8 cellular contexts compared by ENCODE assay signal in the genomic region with DNA sequence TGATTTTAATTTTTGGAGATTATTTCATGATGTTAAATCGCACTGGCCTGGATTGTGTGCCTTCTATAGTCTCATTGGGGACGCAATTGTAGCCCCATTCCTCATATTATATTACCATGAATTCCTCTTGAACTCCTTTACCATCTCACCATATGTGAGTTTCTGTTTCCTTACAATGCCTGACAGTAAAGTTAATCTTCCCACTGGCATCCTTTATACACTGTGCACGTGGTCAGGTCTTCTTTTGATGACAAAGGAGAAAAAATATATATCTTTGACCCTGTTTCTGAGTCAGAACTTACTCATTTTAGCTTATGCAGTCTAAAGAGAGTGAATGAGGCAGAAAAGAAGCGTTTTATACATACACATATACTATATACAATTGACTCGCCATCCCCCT. TPM values are rescaled to one million over a fixed set of nuclear protein-coding genes. Genes with fewer than 3 reads are reported as not detected.
DNase-seq lines count a peak whose midpoint lies in the region; ATAC-seq and TF ChIP-seq lines count a peak whose summit lies in the region.

No MANE protein-coding gene starts in this region.

- TF ChIP-seq CTCF in HFFc6 (IDR thresholded peaks at IDR 0.05) (no peak), astrocyte of the cerebellum (IDR thresholded peaks at IDR 0.05; ENCODE audit: low read depth, low read length, missing control alignments) (no peak)

- in situ Hi-C loops in astrocyte of the cerebellum (cut with HindIII; ENCODE audit: low sequenced_read_pairs): no loop called here

- H3K27ac Mint-ChIP-seq in HFFc6: peak overlapping the region; percentile 89

- peak; percentile 49 for DNase-seq in AG08396 (ENCODE audit: low spot score)
- DNase-seq in HFFc6: peak; percentile 68
- DNase-seq in astrocyte of the cerebellum (ENCODE audit: low read depth): no peak
- peak; percentile 27 to 51 for DNase-seq in lung microvascular endothelial cell (ENCODE audit: low read depth in 2 of 2)
- no peak for DNase-seq in mesenteric fat pad (ENCODE audit: low spot score)
- DNase-seq in ecto neural progenitor cell (ENCODE audit: low spot score): no peak
- no peak for DNase-seq in sciatic nerve (ENCODE audit: low spot score)

- H3K27me3 Mint-ChIP-seq in HFFc6 (ENCODE audit: insufficient read depth): no peaks in the 10 kb centered on the region; the same call in 1 of the 2 replicates

- peaks cover 75% of the 10 kb centered on the region for H3K4me1 Mint-ChIP-seq in HFFc6 (ENCODE audit: low read depth)

- peak overlapping the region; percentile 88 for H3K4me3 ChIP-seq in astrocyte of the cerebellum (ENCODE audit: low read depth, low read length)

- intact Hi-C loops in sciatic nerve (cut with DNase I): no loop called here

- ATAC-seq in sciatic nerve (no peak), GM21528 (IDR thresholded peaks at IDR 0.05; ENCODE audit: low FRiP score, unreplicated experiment) (no peak)

- peak overlapping the region; percentile 94 for H3K4me3 Mint-ChIP-seq in HFFc6

- no peaks in the 10 kb centered on the region for H3K9me3 Mint-ChIP-seq in HFFc6

- H3K36me3 Mint-ChIP-seq in HFFc6 (ENCODE audit: low read depth): peaks cover 4% of the 10 kb centered on the region; the same call in 1 of the 2 replicates

RNA-seq across cellular contexts. Expression of a gene that starts 0.8 kb away (rescaled TPM):
- total RNA-seq in HFFc6 (2021; fragmentation: NEBNext Ultra II Directional; extraction: Animal tissue kit (Norgen Biotek cat#: 25700)): 10 to 100 TPM; 54.1 to 65.9 (median 61.2) TPM
- total RNA-seq in lung microvascular endothelial cell (50.6 and 56.0 TPM in 2 replicates), mesenteric fat pad (66.7 TPM), sciatic nerve (59.4 TPM)

Comparison
In these comparisons a context has a peak if more than half of its experiments do, and no peak if none do; other contexts are left out.
1. DNase-seq: peak in AG08396 (single experiment), HFFc6 (single experiment) and lung microvascular endothelial cell (2 of 2); none in astrocyte of the cerebellum (single experiment), mesenteric fat pad (single experiment), ecto neural progenitor cell (single experiment) and sciatic nerve (single experiment).